In genomic region chr10:72276013-72276387, GRCh38 we compare ENCODE assay signal across 8 cellular contexts. TPM values are rescaled to one million over a fixed set of nuclear protein-coding genes. Genes with fewer than 3 reads are reported as not detected.
DNase-seq lines count a peak whose midpoint lies in the region; ATAC-seq, FAIRE-seq and TF ChIP-seq lines count a peak whose summit lies in the region.

No MANE protein-coding gene starts in this region.

- no peak for DNase-seq in activated naive CD4-positive, alpha-beta T cell treated with anti-CD3 and anti-CD28 coated beads, Interleukin-2, amount 10 ng/mL, durations not matched to agents 7 days and 5 days
- DNase-seq in activated naive CD4-positive, alpha-beta T cell (lab: John Stamatoyannopoulos, UW): no peak
- DNase-seq in WTC11 (ENCODE audit: low spot score) (no peak), erythroblast (lab: John Stamatoyannopoulos, UW) (peak; percentile 65 to 78), progenitor cell of endocrine pancreas (ENCODE audit: low spot score, unreplicated experiment) (no peak), SW 1271 (lab: John Stamatoyannopoulos, UW) (no peak), HTR-8/SVneo (ENCODE audit: insufficient read length, low spot score) (no peak), hippocampal formation (lab: John Stamatoyannopoulos, UW) (no peak)

- POLR2A ChIA-PET in WTC11 (lab: Charles Lee): interaction anchor here (0.6 to 5.1 kb wide), 14 partner anchors 8 to 182 kb away, joined by 3 to 182 read pairs (median 5); partner anchors contain the start of genes ANAPC16 and ASCC1

- H3K27ac Mint-ChIP-seq in activated naive CD4-positive, alpha-beta T cell treated with anti-CD3 and anti-CD28 coated beads, Interleukin-2, amount 10 ng/mL, durations not matched to agents 7 days and 5 days: peak overlapping the region; percentile 96
- H3K27ac Mint-ChIP-seq in WTC11 (peak overlapping the region; percentile 61), progenitor cell of endocrine pancreas (peak overlapping the region; percentile 76)

- TF ChIP-seq CTCF in WTC11 (IDR thresholded peaks at IDR 0.05): no peak
- TF ChIP-seq CTCF in progenitor cell of endocrine pancreas (IDR thresholded peaks at IDR 0.05; ENCODE audit: unreplicated experiment): no peak

- FAIRE-seq in HTR-8/SVneo (lab: Jason Lieb, UNC): no peak

- peak; percentile 66 for TF ChIP-seq POLR2A in erythroblast (IDR thresholded peaks at IDR 0.05; ENCODE audit: low read length)

- H3K36me3 Mint-ChIP-seq in activated naive CD4-positive, alpha-beta T cell treated with anti-CD3 and anti-CD28 coated beads, Interleukin-2, amount 10 ng/mL, durations not matched to agents 7 days and 5 days: peaks cover 35% of the 10 kb centered on the region
- H3K36me3 Mint-ChIP-seq in WTC11 (peaks cover 20% of the 10 kb centered on the region), progenitor cell of endocrine pancreas (ENCODE audit: insufficient read depth) (peaks cover 2% of the 10 kb centered on the region)

- H3K4me3 Mint-ChIP-seq in activated naive CD4-positive, alpha-beta T cell treated with anti-CD3 and anti-CD28 coated beads, Interleukin-2, amount 10 ng/mL, durations not matched to agents 7 days and 5 days: peak overlapping the region; percentile 99
- H3K4me3 Mint-ChIP-seq in WTC11 (peak overlapping the region; percentile 95), progenitor cell of endocrine pancreas (ENCODE audit: low read depth) (peak overlapping the region; percentile 85)

- CTCF ChIA-PET in activated naive CD4-positive, alpha-beta T cell treated with anti-CD3 and anti-CD28 coated beads, Interleukin-2, amount 10 ng/mL, durations not matched to agents 7 days and 5 days (lab: Charles Lee): interaction anchor here (1.1 to 6.2 kb wide), 14 partner anchors 10 to 150 kb away, joined by 4 to 101 read pairs (median 12); no protein-coding TSS in a partner anchor
- CTCF ChIA-PET in WTC11 (lab: Charles Lee): interaction anchor here (1.0 to 5.3 kb wide), 12 partner anchors 10 to 227 kb away, joined by 3 to 75 read pairs (median 6); no protein-coding TSS in a partner anchor

- H3K27me3 Mint-ChIP-seq in activated naive CD4-positive, alpha-beta T cell treated with anti-CD3 and anti-CD28 coated beads, Interleukin-2, amount 10 ng/mL, durations not matched to agents 7 days and 5 days: no peaks in the 10 kb centered on the region
- H3K27me3 Mint-ChIP-seq in WTC11 (ENCODE audit: low read depth) (no peaks in the 10 kb centered on the region; the same call in 1 of the 2 replicates), progenitor cell of endocrine pancreas (no peaks in the 10 kb centered on the region)

- H3K9me3 Mint-ChIP-seq in activated naive CD4-positive, alpha-beta T cell treated with anti-CD3 and anti-CD28 coated beads, Interleukin-2, amount 10 ng/mL, durations not matched to agents 7 days and 5 days: no peaks in the 10 kb centered on the region
- H3K9me3 Mint-ChIP-seq in WTC11 (no peaks in the 10 kb centered on the region), progenitor cell of endocrine pancreas (ENCODE audit: low read depth) (no peaks in the 10 kb centered on the region)

- H3K4me1 Mint-ChIP-seq in activated naive CD4-positive, alpha-beta T cell treated with anti-CD3 and anti-CD28 coated beads, Interleukin-2, amount 10 ng/mL, durations not matched to agents 7 days and 5 days: peaks cover 64% of the 10 kb centered on the region
- H3K4me1 Mint-ChIP-seq in WTC11 (peaks cover 38% of the 10 kb centered on the region), progenitor cell of endocrine pancreas (ENCODE audit: low read depth) (peaks cover 34% of the 10 kb centered on the region)

- no peak for ATAC-seq in WTC11

TF ChIP-seq in WTC11, 78 proteins besides CTCF, POLR2A, EP300 and RAD21:
- TF ChIP-seq AFF4 (CRISPR knock-in tag; IDR thresholded peaks at IDR 0.05; ENCODE audit: borderline replicate concordance): peak; percentile 47; the same call in 1 of the 2 replicates
- no peak for TF ChIP-seq ZNF423 (CRISPR knock-in tag; IDR thresholded peaks at IDR 0.05)
- peak; percentile 64; the same call in 1 of the 2 replicates for TF ChIP-seq NFATC4 (CRISPR knock-in tag; IDR thresholded peaks at IDR 0.05)

RNA-seq across cellular contexts. Expression of gene DDIT4, which starts 2.3 kb away (rescaled TPM):
- total RNA-seq in WTC11 (2021): 118 to 158 TPM (median 153 TPM) in 3 replicates
- 36.9 and 49.7 TPM in 2 replicates for total RNA-seq in progenitor cell of endocrine pancreas

RNA-seq across cellular contexts. Expression of gene ASCC1, which starts 59.9 kb away (rescaled TPM):
- total RNA-seq in WTC11 (2021): 30.4 to 38.7 TPM (median 32.5 TPM) in 3 replicates
- total RNA-seq in progenitor cell of endocrine pancreas: 40.0 and 42.2 TPM in 2 replicates

Comparison
In these comparisons a context has a peak if more than half of its experiments do, and no peak if none do; other contexts are left out.
1. DNase-seq: peak in erythroblast (2 of 2); none in activated naive CD4-positive, alpha-beta T cell treated with anti-CD3 and anti-CD28 coated beads, Interleukin-2, amount 10 ng/mL, durations not matched to agents 7 days and 5 days (single experiment), activated naive CD4-positive, alpha-beta T cell (0 of 4), WTC11 (single experiment), progenitor cell of endocrine pancreas (single experiment), SW 1271 (0 of 2), HTR-8/SVneo (single experiment) and hippocampal formation (0 of 2).
2. Peak in every context shown above with its lines, with median percentiles within 50 percentile points of each other: H3K27ac Mint-ChIP-seq and H3K4me3 Mint-ChIP-seq.